Comparison of ENCODE assay signal across 19 cellular contexts in the genomic region with DNA sequence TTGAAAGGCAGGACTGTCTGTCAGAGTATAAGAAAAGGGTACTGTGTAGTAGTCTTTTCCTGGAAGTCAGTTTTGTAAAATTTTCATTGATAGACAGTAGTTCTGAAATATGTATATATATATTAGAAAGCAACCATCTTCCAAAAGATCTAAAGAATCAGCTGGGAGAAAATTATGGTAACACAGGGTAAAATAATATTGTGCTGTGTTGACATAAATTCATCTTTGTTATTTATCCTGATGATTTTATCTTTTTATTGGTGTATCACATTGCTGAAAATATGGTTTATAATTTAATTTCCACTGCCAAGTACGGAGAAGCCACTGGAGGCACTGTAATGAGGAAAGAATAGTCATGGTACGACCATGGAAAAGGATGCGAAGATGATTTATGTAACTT.
"Had no signal": no experiment of that assay in that cellular context is flagged by ENCODE, and none has a peak within 500 bp of the region (broad histone marks: within the 10 kb centered on the region; RNA-seq: fewer than 3 reads in every experiment).

No MANE protein-coding gene starts in this region.

- H3K4me2 ChIP-seq: smooth muscle cell had no signal

- FAIRE-seq: frontal cortex, kidney, pancreas, urothelium cell line had no signal

- H3K9me3 ChIP-seq: neutrophil, pancreas, thoracic aorta, tibial nerve, upper lobe of left lung had no signal

- H3K4me1 ChIP-seq: pancreas, tibial nerve, upper lobe of left lung had no signal

- ATAC-seq: left lobe of liver; natural killer cell; pancreas; sciatic nerve; stimulated activated memory B cell treated with anti-CD40 and anti-IgM and Interleukin-4, amounts not matched to agents 10 μg/mL and 1 μg/mL and 100 μg/mL, for 72 hours; stimulated activated naive CD8-positive, alpha-beta T cell treated with anti-CD3 and anti-CD28 coated beads, Interleukin-15, Interleukin-2, amounts not matched to agents 100 U/mL and 50 U/mL, for 24 hours had no signal

- H3K27me3 ChIP-seq: neutrophil, pancreas, tibial nerve, upper lobe of left lung had no signal

- DNase-seq: cortex of kidney; head of caudate nucleus; kidney; natural killer cell; pancreas; stimulated activated CD4-positive, alpha-beta T cell treated with anti-CD3 and anti-CD28 coated beads, Interleukin-2, amount 100 ng/mL, for 24 hours; stimulated activated CD4-positive, alpha-beta T cell treated with anti-CD3 and anti-CD28 coated beads, Interleukin-4, amount 100 ng/mL, for 24 hours; stimulated activated naive CD8-positive, alpha-beta T cell treated with anti-CD3 and anti-CD28 coated beads, Interleukin-15, Interleukin-2, amounts not matched to agents 100 U/mL and 50 U/mL, for 24 hours; upper lobe of left lung had no signal

- H3K4me3 ChIP-seq: lung, pancreas, smooth muscle cell, thoracic aorta, tibial nerve, upper lobe of left lung had no signal

- H3K27ac ChIP-seq: neutrophil, pancreas, thoracic aorta, tibial nerve, upper lobe of left lung had no signal

- H3K36me3 ChIP-seq: neutrophil, pancreas, thoracic aorta, tibial nerve, upper lobe of left lung had no signal
